Comparison of ENCODE assay signal across 14 cellular contexts in genomic region chr16:75860654-75861053, GRCh38.
DNase-seq lines count a peak whose midpoint lies in the region; ATAC-seq, FAIRE-seq and TF ChIP-seq lines count a peak whose summit lies in the region.
"Had no signal": no experiment of that assay in that cellular context is flagged by ENCODE, and none has a peak within 500 bp of the region (broad histone marks: within the 10 kb centered on the region; RNA-seq: fewer than 3 reads in every experiment).

No MANE protein-coding gene starts in this region.

- no peaks in the 10 kb centered on the region for H3K36me3 Mint-ChIP-seq in CD8-positive, alpha-beta memory T cell

- H3K9me3 ChIP-seq in adipocyte (ENCODE audit: control insufficient read depth, low read length) (no peaks in the 10 kb centered on the region), kidney (ENCODE audit: control insufficient read depth in 1 of 2, low read length in 2 of 2) (no peaks in the 10 kb centered on the region), spleen (no peaks in the 10 kb centered on the region)
- H3K9me3 ChIP-seq in CD8-positive, alpha-beta memory T cell (ENCODE audit: low read length): no peaks in the 10 kb centered on the region
- H3K9me3 ChIP-seq: A549, ascending aorta, uterus had no signal

- H3K4me1 Mint-ChIP-seq in CD8-positive, alpha-beta memory T cell: no peaks in the 10 kb centered on the region

- no peak overlapping the region for H3K27ac Mint-ChIP-seq in CD8-positive, alpha-beta memory T cell

- no peaks in the 10 kb centered on the region for H3K4me1 ChIP-seq in adipocyte (ENCODE audit: control insufficient read depth, insufficient read depth, low read length)
- no peaks in the 10 kb centered on the region for H3K4me1 ChIP-seq in kidney (ENCODE audit: control insufficient read depth in 1 of 2, insufficient read depth in 1 of 2, low read depth in 1 of 2, low read length in 2 of 2)
- no peaks in the 10 kb centered on the region for H3K4me1 ChIP-seq in spleen
- H3K4me1 ChIP-seq in CD8-positive, alpha-beta memory T cell (ENCODE audit: insufficient read depth, low read length): no peaks in the 10 kb centered on the region
- H3K4me1 ChIP-seq: A549, ascending aorta, uterus had no signal

- H3K4me3 ChIP-seq in adipocyte (ENCODE audit: low read length): peak overlapping the region; percentile 70
- H3K4me3 ChIP-seq in kidney (ENCODE audit: low read length in 2 of 2): no peak overlapping the region
- no peak overlapping the region for H3K4me3 ChIP-seq in spleen
- H3K4me3 ChIP-seq in CD8-positive, alpha-beta memory T cell (ENCODE audit: low read length): no peak overlapping the region
- H3K4me3 ChIP-seq: A549, ascending aorta, uterus had no signal

- H3K36me3 ChIP-seq in adipocyte (ENCODE audit: control insufficient read depth, insufficient read depth, low read length, severe bottlenecking): no peaks in the 10 kb centered on the region
- no peaks in the 10 kb centered on the region for H3K36me3 ChIP-seq in kidney (ENCODE audit: control insufficient read depth in 1 of 2, insufficient read depth in 2 of 2, low read length in 2 of 2)
- no peaks in the 10 kb centered on the region for H3K36me3 ChIP-seq in spleen
- no peaks in the 10 kb centered on the region for H3K36me3 ChIP-seq in CD8-positive, alpha-beta memory T cell (ENCODE audit: insufficient read depth, low read length)
- H3K36me3 ChIP-seq: ascending aorta, uterus had no signal

- no peak for ATAC-seq in HG03039 (IDR thresholded peaks at IDR 0.05; ENCODE audit: unreplicated experiment)
- ATAC-seq: A549, left colon had no signal

- TF ChIP-seq CTCF in kidney (IDR thresholded peaks at IDR 0.05; ENCODE audit: borderline replicate concordance, extremely low read depth, insufficient read depth): no peak
- TF ChIP-seq CTCF in spleen (IDR thresholded peaks at IDR 0.05 in 8 of 11, conservative IDR thresholded peaks at IDR 0.05 in 3 of 11): no peak

- intact Hi-C loops in kidney (cut with DNase I): no loop called here
- intact Hi-C loops in spleen (cut with DNase I; ENCODE audit: low total_unique reads): no loop called here

- H3K27ac ChIP-seq in kidney (ENCODE audit: low read depth in 2 of 2, low read length in 2 of 2): no peak overlapping the region
- H3K27ac ChIP-seq in spleen: no peak overlapping the region
- no peak overlapping the region for H3K27ac ChIP-seq in CD8-positive, alpha-beta memory T cell (ENCODE audit: low read depth, low read length)
- H3K27ac ChIP-seq: A549, ascending aorta, uterus had no signal

- no peak for TF ChIP-seq POLR2A in spleen (IDR thresholded peaks at IDR 0.05)

- no peaks in the 10 kb centered on the region for H3K9me3 Mint-ChIP-seq in CD8-positive, alpha-beta memory T cell

- no peak for FAIRE-seq in kidney (lab: Jason Lieb, UNC)
- FAIRE-seq: A549, G401.6 had no signal

- H3K4me3 Mint-ChIP-seq in CD8-positive, alpha-beta memory T cell: no peak overlapping the region

- POLR2A ChIA-PET in CD8-positive, alpha-beta memory T cell (lab: Charles Lee): no interaction called here

- DNase-seq in NCI-H345 (lab: John Stamatoyannopoulos, UW): peak; percentile 2
- no peak for DNase-seq in NCI-H345 treated with DMSO at 0.1 percent for 48 hours (lab: John Stamatoyannopoulos, UW; ENCODE audit: unreplicated experiment)
- no peak for DNase-seq in adipocyte (ENCODE audit: low read depth)
- DNase-seq in kidney: peak; percentile 40
- peak; percentile 46 for DNase-seq in spleen
- no peak for DNase-seq in dermis blood vessel endothelial cell
- DNase-seq in CD8-positive, alpha-beta memory T cell: no peak
- DNase-seq: activated CD8-positive, alpha-beta memory T cell treated with anti-CD3 and anti-CD28 coated beads, Interleukin-2, amount 50 U/mL, for 4 hours; left colon; uterus had no signal

- H3K27me3 ChIP-seq in adipocyte (replicated peaks; ENCODE audit: control insufficient read depth, insufficient read depth, low read length) (peaks cover 4% of the 10 kb centered on the region), spleen (replicated peaks in 1 of 7) (no peaks in the 10 kb centered on the region)
- H3K27me3 ChIP-seq in CD8-positive, alpha-beta memory T cell (ENCODE audit: insufficient read depth, low read length, poor library complexity, severe bottlenecking): no peaks in the 10 kb centered on the region
- H3K27me3 ChIP-seq: ascending aorta, uterus had no signal

- H3K9ac ChIP-seq in adipocyte (ENCODE audit: low read length) (no peak overlapping the region), kidney (ENCODE audit: low read length in 2 of 2) (no peak overlapping the region)

- H3K27me3 Mint-ChIP-seq in CD8-positive, alpha-beta memory T cell: peaks cover 8 to 9% of the 10 kb centered on the region in 2 donors

- CTCF ChIA-PET in CD8-positive, alpha-beta memory T cell (lab: Charles Lee): no interaction called here

- 41 to 59% (median 44%) methylated on average over 9 of the region's 9 CpGs for WGBS in spleen, 5 donors

Comparison
In these comparisons a context has a peak if more than half of its experiments do, and no peak if none do; other contexts are left out.
1. DNase-seq: peak in NCI-H345 (single experiment), kidney (single experiment) and spleen (single experiment); none in NCI-H345 treated with DMSO at 0.1 percent for 48 hours (single experiment), adipocyte (single experiment), dermis blood vessel endothelial cell (single experiment) and CD8-positive, alpha-beta memory T cell (0 of 5).